ENCODE assay signal across 9 cellular contexts in the genomic region with DNA sequence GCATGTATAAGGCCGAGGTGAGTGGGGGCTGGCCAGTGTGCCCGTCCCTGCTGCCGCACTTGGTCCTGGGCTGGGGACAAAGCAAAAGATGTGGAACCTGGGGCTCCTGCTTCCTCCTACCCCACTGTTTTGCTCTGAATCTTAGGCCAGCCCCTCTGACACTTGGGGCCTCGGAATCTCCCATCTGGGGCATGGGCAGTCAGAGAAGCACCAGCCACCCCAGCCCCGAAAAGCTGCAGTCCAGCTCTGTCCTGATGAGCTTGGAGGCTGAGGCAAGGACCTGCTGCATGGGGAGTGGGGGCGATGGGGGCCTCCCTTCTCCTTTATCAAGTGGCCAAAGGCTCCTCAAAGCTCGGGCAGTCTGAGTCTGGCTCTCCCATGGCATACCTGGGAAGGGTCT. TPM values are rescaled to one million over a fixed set of nuclear protein-coding genes. Genes with fewer than 3 reads are reported as not detected.
DNase-seq lines count a peak whose midpoint lies in the region; ATAC-seq and TF ChIP-seq lines count a peak whose summit lies in the region.
"Had no signal": no experiment of that assay in that cellular context is flagged by ENCODE, and none has a peak within 500 bp of the region (broad histone marks: within the 10 kb centered on the region; RNA-seq: fewer than 3 reads in every experiment).

No MANE protein-coding gene starts in this region.

- DNase-seq in CD8-positive, alpha-beta T cell = no peak
- no peak for DNase-seq in activated T-helper 1 cell treated with anti-CD3 and anti-CD28 coated beads, Interleukin-12 subunit alpha, Interleukin-12 subunit beta, Interleukin-2, Interleukin-4 antibody, amounts not matched to agents 30 ng/mL and 10 ng/mL and 1 ng/mL, durations not matched to agents 14 hours and 24 hours and 36 hours (ENCODE audit: low spot score)
- DNase-seq in right atrium auricular region (ENCODE audit: low spot score) = no peak
- no peak for DNase-seq in gastrocnemius medialis
- DNase-seq in cortex of kidney (lab: John Stamatoyannopoulos, UW) = no peak
- no peak for DNase-seq in activated CD4-positive, alpha-beta T cell treated with anti-CD3 and anti-CD28 coated beads, Interleukin-2, amount 50 U/mL, for 1 hour

- in situ Hi-C loops in gastrocnemius medialis (cut with MboI; ENCODE audit: low sequenced_read_pairs in 4 of 4) = loop anchor here in 2 of 4 donors (25.0 kb wide), 2 partner anchors 345 to 645 kb away; no protein-coding TSS in a partner anchor

- no peak for ATAC-seq in CD8-positive, alpha-beta T cell
- ATAC-seq in gastrocnemius medialis = no peak
- ATAC-seq in HG02973 (IDR thresholded peaks at IDR 0.05; ENCODE audit: unreplicated experiment) = no peak
- no peak for ATAC-seq in HG02610 (IDR thresholded peaks at IDR 0.05; ENCODE audit: unreplicated experiment)

- POLR2A ChIA-PET in CD8-positive, alpha-beta T cell (lab: Charles Lee) = interaction anchor here (1.1 to 2.1 kb wide), 4 partner anchors 11 to 483 kb away, joined by 3 to 10 read pairs (median 4); a partner anchor contains a TSS

- CTCF ChIA-PET in CD8-positive, alpha-beta T cell (lab: Charles Lee) = interaction anchor here (0.6 to 9.9 kb wide), 44 partner anchors 8 to 989 kb away, joined by 3 to 152 read pairs (median 4); a partner anchor contains a TSS

- TF ChIP-seq POLR2A in gastrocnemius medialis (IDR thresholded peaks at IDR 0.05) = no peak

- no peak for TF ChIP-seq CTCF in CD8-positive, alpha-beta T cell (IDR thresholded peaks at IDR 0.05)
- no peak for TF ChIP-seq CTCF in right atrium auricular region (IDR thresholded peaks at IDR 0.05)
- no peak for TF ChIP-seq CTCF in gastrocnemius medialis (IDR thresholded peaks at IDR 0.05 in 4 of 5, conservative IDR thresholded peaks at IDR 0.05 in 1 of 5)

- no peak overlapping the region for H3K4me3 ChIP-seq in CD8-positive, alpha-beta T cell (ENCODE audit: low read depth, low read length)
- H3K4me3 ChIP-seq in right atrium auricular region (peak overlapping the region in 1 of 2 donors; percentile 51), gastrocnemius medialis (peak overlapping the region in 1 of 4 donors; percentile 9)
- H3K4me3 ChIP-seq: MG63 had no signal

- H3K4me3 Mint-ChIP-seq in CD8-positive, alpha-beta T cell = no peak overlapping the region
- peak overlapping the region; percentile 47 for H3K4me3 Mint-ChIP-seq in activated T-helper 1 cell treated with anti-CD3 and anti-CD28 coated beads, Interleukin-12 subunit alpha, Interleukin-12 subunit beta, Interleukin-2, Interleukin-4 antibody, amounts not matched to agents 30 ng/mL and 10 ng/mL and 1 ng/mL, durations not matched to agents 14 hours and 24 hours and 36 hours

- H3K27me3 ChIP-seq in CD8-positive, alpha-beta T cell (ENCODE audit: insufficient read depth, low read length) = no peaks in the 10 kb centered on the region
- H3K27me3 ChIP-seq in right atrium auricular region = no peaks in the 10 kb centered on the region
- H3K27me3 ChIP-seq in gastrocnemius medialis = no peaks in the 10 kb centered on the region
- H3K27me3 ChIP-seq: MG63 had no signal

- H3K4me1 Mint-ChIP-seq in CD8-positive, alpha-beta T cell (ENCODE audit: low read depth) = peaks cover 34% of the 10 kb centered on the region
- H3K4me1 Mint-ChIP-seq in activated T-helper 1 cell treated with anti-CD3 and anti-CD28 coated beads, Interleukin-12 subunit alpha, Interleukin-12 subunit beta, Interleukin-2, Interleukin-4 antibody, amounts not matched to agents 30 ng/mL and 10 ng/mL and 1 ng/mL, durations not matched to agents 14 hours and 24 hours and 36 hours (ENCODE audit: low read depth) = peaks cover 32% of the 10 kb centered on the region

- no peaks in the 10 kb centered on the region for H3K9me3 ChIP-seq in CD8-positive, alpha-beta T cell (ENCODE audit: low read length)
- H3K9me3 ChIP-seq in right atrium auricular region = no peaks in the 10 kb centered on the region
- no peaks in the 10 kb centered on the region for H3K9me3 ChIP-seq in gastrocnemius medialis
- H3K9me3 ChIP-seq: MG63 had no signal

- peaks cover 3% of the 10 kb centered on the region for H3K36me3 ChIP-seq in CD8-positive, alpha-beta T cell (ENCODE audit: insufficient read depth, low read length)
- H3K36me3 ChIP-seq in right atrium auricular region = peaks cover 4% of the 10 kb centered on the region
- peaks cover 0 to 5% of the 10 kb centered on the region in 2 donors for H3K36me3 ChIP-seq in gastrocnemius medialis

- peak overlapping the region; percentile 60 for H3K27ac Mint-ChIP-seq in CD8-positive, alpha-beta T cell
- H3K27ac Mint-ChIP-seq in activated T-helper 1 cell treated with anti-CD3 and anti-CD28 coated beads, Interleukin-12 subunit alpha, Interleukin-12 subunit beta, Interleukin-2, Interleukin-4 antibody, amounts not matched to agents 30 ng/mL and 10 ng/mL and 1 ng/mL, durations not matched to agents 14 hours and 24 hours and 36 hours = peak overlapping the region; percentile 73

- H3K27me3 Mint-ChIP-seq in CD8-positive, alpha-beta T cell (ENCODE audit: low read depth) = no peaks in the 10 kb centered on the region
- H3K27me3 Mint-ChIP-seq in activated T-helper 1 cell treated with anti-CD3 and anti-CD28 coated beads, Interleukin-12 subunit alpha, Interleukin-12 subunit beta, Interleukin-2, Interleukin-4 antibody, amounts not matched to agents 30 ng/mL and 10 ng/mL and 1 ng/mL, durations not matched to agents 14 hours and 24 hours and 36 hours (ENCODE audit: insufficient read depth) = no peaks in the 10 kb centered on the region

- peaks cover 36% of the 10 kb centered on the region for H3K4me1 ChIP-seq in CD8-positive, alpha-beta T cell (ENCODE audit: insufficient read depth, low read length)
- H3K4me1 ChIP-seq in right atrium auricular region (peaks cover 0 to 97% of the 10 kb centered on the region in 2 donors), gastrocnemius medialis (peaks cover 91 to 92% of the 10 kb centered on the region in 2 donors)

- intact Hi-C loops in CD8-positive, alpha-beta T cell (cut with DNase I, micrococcal nuclease) = no loop called here
- intact Hi-C loops in activated T-helper 1 cell treated with anti-CD3 and anti-CD28 coated beads, Interleukin-12 subunit alpha, Interleukin-12 subunit beta, Interleukin-2, Interleukin-4 antibody, amounts not matched to agents 30 ng/mL and 10 ng/mL and 1 ng/mL, durations not matched to agents 14 hours and 24 hours and 36 hours (cut with micrococcal nuclease) = loop anchor here (5.0 kb wide), 1 partner anchor 345 kb away; no protein-coding TSS in a partner anchor
- intact Hi-C loops in gastrocnemius medialis (cut with DNase I; ENCODE audit: low total_unique reads) = loop anchor here (2.0 kb wide), 1 partner anchor 32 kb away; no protein-coding TSS in a partner anchor

- peaks cover 38% of the 10 kb centered on the region for H3K36me3 Mint-ChIP-seq in CD8-positive, alpha-beta T cell
- H3K36me3 Mint-ChIP-seq in activated T-helper 1 cell treated with anti-CD3 and anti-CD28 coated beads, Interleukin-12 subunit alpha, Interleukin-12 subunit beta, Interleukin-2, Interleukin-4 antibody, amounts not matched to agents 30 ng/mL and 10 ng/mL and 1 ng/mL, durations not matched to agents 14 hours and 24 hours and 36 hours (ENCODE audit: low read depth) = peaks cover 16% of the 10 kb centered on the region

- no peaks in the 10 kb centered on the region for H3K9me3 Mint-ChIP-seq in CD8-positive, alpha-beta T cell
- H3K9me3 Mint-ChIP-seq in activated T-helper 1 cell treated with anti-CD3 and anti-CD28 coated beads, Interleukin-12 subunit alpha, Interleukin-12 subunit beta, Interleukin-2, Interleukin-4 antibody, amounts not matched to agents 30 ng/mL and 10 ng/mL and 1 ng/mL, durations not matched to agents 14 hours and 24 hours and 36 hours = no peaks in the 10 kb centered on the region

- no peak overlapping the region for H3K27ac ChIP-seq in CD8-positive, alpha-beta T cell (ENCODE audit: low read depth, low read length)
- H3K27ac ChIP-seq in right atrium auricular region = peak overlapping the region; percentile 99 to 100
- peak overlapping the region; percentile 95 to 100 (median 98) for H3K27ac ChIP-seq in gastrocnemius medialis

RNA-seq across cellular contexts. Expression of a gene that starts 31.3 kb away (rescaled TPM):
- total RNA-seq in CD8-positive, alpha-beta T cell = 10 to 100 TPM; 24.7 to 26.8 TPM
- 105 and 114 TPM in 2 replicates for total RNA-seq in activated T-helper 1 cell treated with anti-CD3 and anti-CD28 coated beads, Interleukin-12 subunit alpha, Interleukin-12 subunit beta, Interleukin-2, Interleukin-4 antibody, amounts not matched to agents 30 ng/mL and 10 ng/mL and 1 ng/mL, durations not matched to agents 14 hours and 24 hours and 36 hours
- total RNA-seq in right atrium auricular region (10 to 100 TPM; 81.3 to 89.9 TPM), gastrocnemius medialis (10 to 100 TPM; 37.6 to 71.6 (median 53.5) TPM)

RNA-seq across cellular contexts. Expression of a gene that starts 31.9 kb away (rescaled TPM):
- total RNA-seq in CD8-positive, alpha-beta T cell = 1 to 10 TPM; 5.6 to 6.3 TPM
- 9.9 and 10.0 TPM in 2 replicates for total RNA-seq in activated T-helper 1 cell treated with anti-CD3 and anti-CD28 coated beads, Interleukin-12 subunit alpha, Interleukin-12 subunit beta, Interleukin-2, Interleukin-4 antibody, amounts not matched to agents 30 ng/mL and 10 ng/mL and 1 ng/mL, durations not matched to agents 14 hours and 24 hours and 36 hours
- total RNA-seq in right atrium auricular region (10 to 100 TPM; 73.0 to 75.0 TPM), gastrocnemius medialis (100 to 1,000 TPM; 137 to 167 (median 144) TPM)

RNA-seq across cellular contexts. Expression of a gene that starts 35.5 kb away (rescaled TPM):
- 10 to 100 TPM; 21.7 to 25.1 TPM for total RNA-seq in CD8-positive, alpha-beta T cell
- 14.4 TPM in 2 replicates for total RNA-seq in activated T-helper 1 cell treated with anti-CD3 and anti-CD28 coated beads, Interleukin-12 subunit alpha, Interleukin-12 subunit beta, Interleukin-2, Interleukin-4 antibody, amounts not matched to agents 30 ng/mL and 10 ng/mL and 1 ng/mL, durations not matched to agents 14 hours and 24 hours and 36 hours
- total RNA-seq in right atrium auricular region (10 to 100 TPM in 1 of 2 donors, 1 to 10 TPM in 1; 5.5 to 11.6 TPM), gastrocnemius medialis (1 to 10 TPM in 3 of 4 donors, under 1 TPM in 1; 0.92 to 3.4 (median 2.9) TPM)

Comparison
In these comparisons a context has a peak if more than half of its experiments do, and no peak if none do; other contexts are left out.
1. intact Hi-C loops: an anchor here in activated T-helper 1 cell treated with anti-CD3 and anti-CD28 coated beads, Interleukin-12 subunit alpha, Interleukin-12 subunit beta, Interleukin-2, Interleukin-4 antibody, amounts not matched to agents 30 ng/mL and 10 ng/mL and 1 ng/mL, durations not matched to agents 14 hours and 24 hours and 36 hours (5.0 kb wide) and gastrocnemius medialis (2.0 kb wide); none called in CD8-positive, alpha-beta T cell.